Comparison of ENCODE assay signal across 8 cellular contexts in the genomic region with DNA sequence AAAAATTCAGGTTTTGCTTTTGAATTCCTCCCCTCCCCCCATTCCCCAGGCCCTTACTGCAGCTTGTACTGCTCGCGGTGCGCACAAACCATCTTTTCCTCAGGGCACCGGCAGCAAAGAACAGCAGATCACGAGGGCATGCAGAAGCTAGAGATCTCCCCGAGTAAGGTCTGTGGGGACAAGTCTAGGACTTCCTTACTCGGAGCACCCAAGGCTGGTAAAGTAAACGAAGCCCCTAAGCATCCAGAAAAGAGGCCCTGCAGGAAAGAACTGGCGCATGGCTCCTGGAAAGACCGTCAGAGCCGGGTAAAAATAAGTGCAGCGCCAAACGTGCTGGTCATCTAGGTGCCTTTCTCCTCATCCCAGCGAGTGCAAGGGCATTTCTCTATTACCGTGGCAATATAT. TPM values are rescaled to one million over a fixed set of nuclear protein-coding genes. Genes with fewer than 3 reads are reported as not detected.
A peak's percentile ranks its signal among the peaks of the same experiment; 100 is the strongest.
DNase-seq lines count a peak whose midpoint lies in the region; ATAC-seq and TF ChIP-seq lines count a peak whose summit lies in the region.

No MANE protein-coding gene starts in this region.

- no peak for TF ChIP-seq CTCF in kidney epithelial cell (IDR thresholded peaks at IDR 0.05; ENCODE audit: insufficient read depth, low read length, poor library complexity, severe bottlenecking)

- no peaks in the 10 kb centered on the region for H3K27me3 ChIP-seq in kidney epithelial cell (ENCODE audit: control insufficient read depth, insufficient read depth, low read length)

- DNase-seq in DMS79 treated with DMSO at 0.1 percent for 48 hours (lab: John Stamatoyannopoulos, UW) (peak; percentile 43), KBM-7 (peak; percentile 62), UCSD-AML1 (lab: John Stamatoyannopoulos, UW; ENCODE audit: unreplicated experiment) (peak; percentile 66), cerebellar cortex (ENCODE audit: low spot score) (peak; percentile 73), kidney epithelial cell (ENCODE audit: low read depth) (no peak), NCI-H524 treated with DMSO at 0.1 percent for 48 hours (lab: John Stamatoyannopoulos, UW) (no peak)
- peak; percentile 64 for DNase-seq in stimulated activated CD4-positive, alpha-beta T cell treated with anti-CD3 and anti-CD28 coated beads, Interleukin-15, amount 100 ng/mL, for 24 hours

- peaks cover 1% of the 10 kb centered on the region for H3K36me3 ChIP-seq in kidney epithelial cell (ENCODE audit: control insufficient read depth, insufficient read depth, low read length)

- in situ Hi-C loops in KBM-7 (cut with MboI; ENCODE audit: low pct_unique_long_range_greater_than_20kb, low sequenced_read_pairs): no loop called here

- peak; percentile 43 for ATAC-seq in GM21528 (IDR thresholded peaks at IDR 0.05; ENCODE audit: low FRiP score, unreplicated experiment)

- peak overlapping the region; percentile 89 for H3K4me3 ChIP-seq in kidney epithelial cell (ENCODE audit: low read depth, low read length)

RNA-seq across cellular contexts. Expression of a gene that starts 0.7 kb away (rescaled TPM):
- 529 and 625 TPM in 2 replicates for total RNA-seq in kidney epithelial cell

RNA-seq across cellular contexts. Expression of a gene that starts 52.3 kb away (rescaled TPM):
- not detected in 2 replicates for total RNA-seq in kidney epithelial cell

Comparison
In these comparisons a context has a peak if more than half of its experiments do, and no peak if none do; other contexts are left out.
1. DNase-seq: peak in DMS79 treated with DMSO at 0.1 percent for 48 hours (single experiment), KBM-7 (single experiment), UCSD-AML1 (single experiment), cerebellar cortex (single experiment) and stimulated activated CD4-positive, alpha-beta T cell treated with anti-CD3 and anti-CD28 coated beads, Interleukin-15, amount 100 ng/mL, for 24 hours (single experiment); none in kidney epithelial cell (single experiment) and NCI-H524 treated with DMSO at 0.1 percent for 48 hours (single experiment).